ENCODE assay signal across 15 cellular contexts in the genomic region with DNA sequence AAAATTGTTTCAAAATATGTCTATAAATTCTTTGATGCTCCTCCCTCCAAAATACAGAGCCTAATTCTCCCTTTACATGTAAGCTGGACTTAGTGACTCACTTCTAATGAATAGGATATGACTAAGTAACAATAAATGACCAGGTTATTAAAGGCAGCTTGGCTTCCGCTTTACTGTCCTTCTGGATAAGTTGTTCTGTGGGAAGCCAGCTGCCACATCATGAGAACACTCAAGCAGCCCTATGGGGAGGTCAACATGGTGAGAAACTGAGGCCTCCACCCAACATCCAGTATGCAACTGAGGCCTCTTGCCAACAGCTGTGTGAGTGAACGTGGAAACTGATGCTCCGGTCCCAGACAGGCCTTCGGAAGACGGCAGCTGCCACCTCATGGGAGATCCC.
DNase-seq lines count a peak whose midpoint lies in the region; ATAC-seq and TF ChIP-seq lines count a peak whose summit lies in the region.
"Had no signal": no experiment of that assay in that cellular context is flagged by ENCODE, and none has a peak within 500 bp of the region (broad histone marks: within the 10 kb centered on the region; RNA-seq: fewer than 3 reads in every experiment).

No MANE protein-coding gene starts in this region.

- DNase-seq in AG09309 (ENCODE audit: low read depth), result peak; percentile 33
- peak; percentile 15 for DNase-seq in MG63
- DNase-seq in dermis blood vessel endothelial cell, result peak; percentile 96
- DNase-seq in kidney tubule cell (ENCODE audit: low spot score), result peak; percentile 86
- DNase-seq in esophagus squamous epithelium (lab: John Stamatoyannopoulos, UW), result no peak
- no peak for DNase-seq in stimulated activated naive CD4-positive, alpha-beta T cell (lab: John Stamatoyannopoulos, UW)
- no peak for DNase-seq in NCI-H187 (lab: John Stamatoyannopoulos, UW)
- DNase-seq in T-cell, result no peak
- DNase-seq: cerebellar nuclear complex, pancreas had no signal

- TF ChIP-seq CTCF in AG09309 (IDR thresholded peaks at IDR 0.05; ENCODE audit: control insufficient read depth, insufficient read depth, low read depth, low read length, missing control alignments), result no peak
- TF ChIP-seq CTCF in esophagus squamous epithelium (IDR thresholded peaks at IDR 0.05), result no peak

- intact Hi-C loops in esophagus squamous epithelium (cut with DNase I), result no loop called here

- H3K4me1 Mint-ChIP-seq in T-cell, result no peaks in the 10 kb centered on the region

- WGBS in esophagus squamous epithelium, 2 donors, result 84 to 88% methylated on average over 5 of the region's 5 CpGs

- H3K27me3 ChIP-seq in MG63 (no peaks in the 10 kb centered on the region), esophagus squamous epithelium (peaks cover 0 to 5% (median 0%) of the 10 kb centered on the region in 4 donors)
- H3K27me3 ChIP-seq: pancreas had no signal

- H3K27me3 Mint-ChIP-seq in T-cell, result peaks cover 4 to 8% of the 10 kb centered on the region in 2 donors

- no peak overlapping the region for H3K27ac ChIP-seq in esophagus squamous epithelium
- H3K27ac ChIP-seq: pancreas, SK-N-MC, thoracic aorta had no signal

- no peaks in the 10 kb centered on the region for H3K9me3 Mint-ChIP-seq in T-cell

- CTCF ChIA-PET in T-cell (lab: Charles Lee), result no interaction called here

- H3K27ac Mint-ChIP-seq in T-cell, result no peak overlapping the region
- H3K27ac Mint-ChIP-seq: activated naive CD4-positive, alpha-beta T cell treated with anti-CD3 and anti-CD28 coated beads, Interleukin-2, amount 50 U/mL, for 72 hours; mesothelial cell of epicardium had no signal

- no peaks in the 10 kb centered on the region for H3K36me3 ChIP-seq in MG63
- H3K36me3 ChIP-seq in esophagus squamous epithelium, result no peaks in the 10 kb centered on the region
- H3K36me3 ChIP-seq: pancreas, thoracic aorta had no signal

- H3K36me3 Mint-ChIP-seq in T-cell, result no peaks in the 10 kb centered on the region
- H3K36me3 Mint-ChIP-seq: mesothelial cell of epicardium had no signal

- TF ChIP-seq POLR2A in esophagus squamous epithelium (IDR thresholded peaks at IDR 0.05), result no peak

- H3K9me3 ChIP-seq in MG63 (no peaks in the 10 kb centered on the region), esophagus squamous epithelium (no peaks in the 10 kb centered on the region)
- H3K9me3 ChIP-seq: pancreas, thoracic aorta had no signal

- POLR2A ChIA-PET in T-cell (lab: Charles Lee), result no interaction called here

- ATAC-seq in T-cell (replicated peaks in 1 of 4), result no peak
- ATAC-seq: activated naive CD4-positive, alpha-beta T cell treated with anti-CD3 and anti-CD28 coated beads, Interleukin-2, amount 50 U/mL, for 72 hours; HCT116; pancreas had no signal

- no peak overlapping the region for H3K4me3 ChIP-seq in AG09309 (ENCODE audit: control insufficient read depth, low read depth, low read length)
- no peak overlapping the region for H3K4me3 ChIP-seq in MG63
- H3K4me3 ChIP-seq in esophagus squamous epithelium, result no peak overlapping the region
- H3K4me3 ChIP-seq: pancreas, SK-N-MC, thoracic aorta had no signal

- no peaks in the 10 kb centered on the region for H3K4me1 ChIP-seq in esophagus squamous epithelium
- H3K4me1 ChIP-seq: pancreas had no signal

- no peak overlapping the region for H3K4me3 Mint-ChIP-seq in T-cell
- H3K4me3 Mint-ChIP-seq: mesothelial cell of epicardium had no signal

Comparison
In these comparisons a context has a peak if more than half of its experiments do, and no peak if none do; other contexts are left out.
1. DNase-seq: peak in AG09309 (single experiment), MG63 (single experiment), dermis blood vessel endothelial cell (single experiment) and kidney tubule cell (single experiment); none in esophagus squamous epithelium (single experiment), stimulated activated naive CD4-positive, alpha-beta T cell (0 of 6), NCI-H187 (0 of 2) and T-cell (0 of 34).